Comparison of ENCODE assay signal across 20 cellular contexts in genomic region chr11:15744693-15745092, GRCh38.
DNase-seq lines count a peak whose midpoint lies in the region; TF ChIP-seq lines count a peak whose summit lies in the region.
"Had no signal": no experiment of that assay in that cellular context is flagged by ENCODE, and none has a peak within 500 bp of the region (broad histone marks: within the 10 kb centered on the region; RNA-seq: fewer than 3 reads in every experiment).

No MANE protein-coding gene starts in this region.

- H4K91ac ChIP-seq in neuronal stem cell (ENCODE audit: low read depth, low read length, poor library complexity), result no peak overlapping the region

- no peak for TF ChIP-seq CTCF in PC-9 (conservative IDR thresholded peaks at IDR 0.05)
- no peak for TF ChIP-seq CTCF in esophagus muscularis mucosa (IDR thresholded peaks at IDR 0.05)
- no peak for TF ChIP-seq CTCF in A673 (conservative IDR thresholded peaks at IDR 0.05; ENCODE audit: low read depth, low read length)

- H3K9me2 ChIP-seq in PC-9 (ENCODE audit: insufficient read depth), result no peaks in the 10 kb centered on the region

- H3K18ac ChIP-seq in neuronal stem cell (ENCODE audit: low read length), result peak overlapping the region; percentile 45

- H3K4me2 ChIP-seq in PC-9 (peak overlapping the region; percentile 50), neuronal stem cell (ENCODE audit: insufficient read depth, low read length, poor library complexity, severe bottlenecking) (no peak overlapping the region)
- H3K4me2 ChIP-seq: BLaER1 treated with 17β-estradiol and CSF1 and Interleukin-3, amounts not matched to agents 10 nM and 100 nM had no signal

- H3K79me1 ChIP-seq in neuronal stem cell (ENCODE audit: low read depth, low read length), result no peaks in the 10 kb centered on the region

- H3K9ac ChIP-seq in neuronal stem cell (ENCODE audit: low read depth, low read length, poor library complexity), result no peak overlapping the region
- H3K9ac ChIP-seq: BLaER1 treated with 17β-estradiol and CSF1 and Interleukin-3, amounts not matched to agents 10 nM and 100 nM had no signal

- 96% methylated on average over 3 of the region's 3 CpGs for WGBS in esophagus muscularis mucosa
- WGBS in neuronal stem cell (ENCODE audit: extremely low coverage in 2 of 2, insufficient read length in 2 of 2, insufficient replicate concordance in 1 of 2), 2 donors, result no CpG with 5 or more reads among the region's 3 CpGs

- H2BK5ac ChIP-seq in neuronal stem cell (ENCODE audit: low read length), result no peak overlapping the region

- no peaks in the 10 kb centered on the region for H3K27me3 ChIP-seq in PC-9 (ENCODE audit: insufficient read depth, low read depth)
- H3K27me3 ChIP-seq in esophagus muscularis mucosa, result no peaks in the 10 kb centered on the region
- peaks cover 0 to 2% (median 0%) of the 10 kb centered on the region in 3 experiments for H3K27me3 ChIP-seq in neuronal stem cell (ENCODE audit: control insufficient read depth in 3 of 3, insufficient read depth in 3 of 3, low read depth in 1 of 3, low read length in 3 of 3)
- peaks cover 3% of the 10 kb centered on the region for H3K27me3 ChIP-seq in A673 (replicated peaks; ENCODE audit: insufficient read depth, low read depth, low read length, poor library complexity)
- H3K27me3 ChIP-seq: BE2C; BLaER1 treated with 17β-estradiol and CSF1 and Interleukin-3, amounts not matched to agents 10 nM and 100 nM had no signal

- H2BK120ac ChIP-seq in neuronal stem cell (ENCODE audit: low read depth, low read length), result no peak overlapping the region

- H3K14ac ChIP-seq in neuronal stem cell (ENCODE audit: low read length), result no peak overlapping the region

- no peak overlapping the region for H3K4ac ChIP-seq in neuronal stem cell (ENCODE audit: low read length)

- H3K9me3 ChIP-seq in PC-9 (ENCODE audit: insufficient read depth, low read depth), result no peaks in the 10 kb centered on the region; the same call in 1 of the 2 replicates
- no peaks in the 10 kb centered on the region for H3K9me3 ChIP-seq in esophagus muscularis mucosa
- no peaks in the 10 kb centered on the region for H3K9me3 ChIP-seq in neuronal stem cell (replicated peaks in 1 of 2; ENCODE audit: control insufficient read depth in 2 of 2, insufficient read depth in 1 of 2, low read depth in 1 of 2, low read length in 2 of 2)
- no peaks in the 10 kb centered on the region for H3K9me3 ChIP-seq in A673 (ENCODE audit: low read depth, low read length, poor library complexity, severe bottlenecking)
- H3K9me3 ChIP-seq: BE2C; BLaER1 treated with 17β-estradiol and CSF1 and Interleukin-3, amounts not matched to agents 10 nM and 100 nM had no signal

- DNase-seq in PC-9 (no peak), esophagus muscularis mucosa (ENCODE audit: extremely low spot score) (peak; percentile 64), neuronal stem cell (ENCODE audit: low spot score) (no peak), A172 (ENCODE audit: low spot score) (no peak), NCI-H82 (lab: John Stamatoyannopoulos, UW) (no peak), NAMALWA (ENCODE audit: low spot score) (no peak), A673 (ENCODE audit: low spot score) (no peak)
- DNase-seq: ACHN; AML-193; BE2C; CD4-positive, alpha-beta T cell; CD8-positive, alpha-beta memory T cell; DMS 273 treated with DMSO at 0.1 percent for 48 hours; DMS79; GDM1; GOT3; H7; HCEC 1CT had no signal

- no peak overlapping the region for H2BK12ac ChIP-seq in neuronal stem cell (ENCODE audit: low read length)

- H2AFZ ChIP-seq in PC-9, result 0 out of 2 replicates have a peak overlapping the region, but pooled peaks have one; percentile 39
- H2AFZ ChIP-seq in neuronal stem cell (ENCODE audit: low read length), result no peak overlapping the region

- H3F3A ChIP-seq in PC-9 (ENCODE audit: insufficient read depth, low read depth), result peaks cover 14% of the 10 kb centered on the region; the same call in 1 of the 2 replicates

- no peaks in the 10 kb centered on the region for H3K79me2 ChIP-seq in PC-9 (ENCODE audit: low read depth)

- TF ChIP-seq POLR2A in esophagus muscularis mucosa (IDR thresholded peaks at IDR 0.05; ENCODE audit: low read depth), result no peak

- TF ChIP-seq EP300 in esophagus muscularis mucosa (IDR thresholded peaks at IDR 0.05), result no peak

- no peaks in the 10 kb centered on the region for H4K20me1 ChIP-seq in PC-9 (ENCODE audit: insufficient read depth)
- H4K20me1 ChIP-seq: BLaER1 treated with 17β-estradiol and CSF1 and Interleukin-3, amounts not matched to agents 10 nM and 100 nM had no signal

- peak overlapping the region; percentile 74 for H3K27ac ChIP-seq in PC-9
- no peak overlapping the region for H3K27ac ChIP-seq in esophagus muscularis mucosa (replicated peaks in 1 of 4)
- H3K27ac ChIP-seq in neuronal stem cell (replicated peaks; ENCODE audit: low read length), result no peak overlapping the region
- no peak overlapping the region for H3K27ac ChIP-seq in A673 (ENCODE audit: low read depth, low read length, poor library complexity, severe bottlenecking)
- H3K27ac ChIP-seq: BLaER1 treated with 17β-estradiol and CSF1 and Interleukin-3, amounts not matched to agents 10 nM and 100 nM had no signal

- no TSS peak for BruUV-seq in PC-9 (replicated peaks; lab: Mats Ljungman, UMichigan)
- no TSS peak for BruUV-seq in A673 (replicated peaks; lab: Mats Ljungman, UMichigan)

- POLR2A ChIA-PET in PC-9 (lab: Charles Lee; ENCODE audit: unreplicated experiment) (interaction anchor here (0.5 kb wide), 1 partner anchor 301 kb away, joined by 8 read pairs; no protein-coding TSS in a partner anchor), A673 (lab: Charles Lee; ENCODE audit: low non-redundant PET) (no interaction called here)

- intact Hi-C loops in PC-9 (cut with micrococcal nuclease; ENCODE audit: unreplicated experiment), result no loop called here
- intact Hi-C loops in esophagus muscularis mucosa (cut with DNase I), result no loop called here
- intact Hi-C loops in A673 (cut with micrococcal nuclease; ENCODE audit: unreplicated experiment), result no loop called here

- CTCF ChIA-PET in PC-9 (lab: Charles Lee) (no interaction called here), A673 (lab: Charles Lee) (no interaction called here)

- no peak overlapping the region for H3K23ac ChIP-seq in neuronal stem cell (ENCODE audit: low read depth, low read length, poor library complexity)

- no peak overlapping the region for H2BK15ac ChIP-seq in neuronal stem cell (ENCODE audit: low read length)

- H2AK5ac ChIP-seq in neuronal stem cell (ENCODE audit: low read depth, low read length), result no peak overlapping the region

- H3K4me3 ChIP-seq in PC-9 (0 out of 2 replicates have a peak overlapping the region, but pooled peaks have one; percentile 4), esophagus muscularis mucosa (no peak overlapping the region), neuronal stem cell (ENCODE audit: low read length in 2 of 2) (no peak overlapping the region), A673 (ENCODE audit: low read depth, low read length, poor library complexity, severe bottlenecking) (no peak overlapping the region)
- H3K4me3 ChIP-seq: BLaER1 treated with 17β-estradiol and CSF1 and Interleukin-3, amounts not matched to agents 10 nM and 100 nM; GM12878 had no signal

- peaks cover 26% of the 10 kb centered on the region for H3K4me1 ChIP-seq in PC-9 (replicated peaks; ENCODE audit: insufficient read depth)
- no peaks in the 10 kb centered on the region for H3K4me1 ChIP-seq in esophagus muscularis mucosa
- H3K4me1 ChIP-seq in neuronal stem cell (ENCODE audit: control insufficient read depth in 2 of 2, insufficient read depth in 1 of 2, low read depth in 1 of 2, low read length in 2 of 2), result peaks cover 2 to 7% of the 10 kb centered on the region in 2 donors
- no peaks in the 10 kb centered on the region for H3K4me1 ChIP-seq in A673 (ENCODE audit: insufficient read depth, low read length, poor library complexity, severe bottlenecking)
- H3K4me1 ChIP-seq: BE2C had no signal

- H4K8ac ChIP-seq in neuronal stem cell (ENCODE audit: low read depth, low read length), result no peak overlapping the region

- H3K36me3 ChIP-seq in PC-9 (ENCODE audit: low read depth) (no peaks in the 10 kb centered on the region), esophagus muscularis mucosa (no peaks in the 10 kb centered on the region), neuronal stem cell (replicated peaks in 1 of 2; ENCODE audit: control insufficient read depth in 2 of 2, insufficient read depth in 2 of 2, low read length in 2 of 2) (no peaks in the 10 kb centered on the region), A673 (ENCODE audit: insufficient read depth, low read length, poor library complexity, severe bottlenecking) (no peaks in the 10 kb centered on the region)
- H3K36me3 ChIP-seq: BE2C; BLaER1 treated with 17β-estradiol and CSF1 and Interleukin-3, amounts not matched to agents 10 nM and 100 nM had no signal
